Comparison of ENCODE assay signal across 12 cellular contexts in the genomic region with DNA sequence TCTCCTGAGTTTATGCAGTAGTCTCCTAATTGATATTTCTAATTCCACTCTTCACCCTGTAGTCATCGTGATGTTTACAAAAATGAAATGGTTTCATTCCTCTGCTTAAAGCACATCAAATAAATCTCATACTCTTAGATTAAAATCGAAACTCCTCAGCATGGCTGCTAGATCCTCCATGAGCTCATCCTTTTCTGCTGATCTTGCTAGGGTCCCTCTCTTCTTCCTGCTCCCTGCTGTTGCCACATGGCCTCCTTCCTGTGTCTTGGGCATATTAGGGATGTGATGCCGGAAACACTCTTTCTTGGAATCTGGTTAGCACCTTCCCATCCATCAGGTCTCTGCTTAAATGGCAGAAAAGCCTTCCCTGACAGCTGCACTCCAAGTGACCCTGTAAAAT. TPM values are rescaled to one million over a fixed set of nuclear protein-coding genes. Genes with fewer than 3 reads are reported as not detected.
"Had no signal": no experiment of that assay in that cellular context is flagged by ENCODE, and none has a peak within 500 bp of the region (broad histone marks: within the 10 kb centered on the region; RNA-seq: fewer than 3 reads in every experiment).

No MANE protein-coding gene starts in this region.

- H3K4me3 ChIP-seq: hepatocyte, pancreas, SJCRH30, upper lobe of left lung had no signal

- ATAC-seq: activated CD4-positive, alpha-beta T cell treated with anti-CD3 and anti-CD28 coated beads for 36 hours; pancreas had no signal

- H3K27ac Mint-ChIP-seq: activated CD4-positive, alpha-beta T cell treated with anti-CD3 and anti-CD28 coated beads for 36 hours; endodermal cell had no signal

- H3K27ac ChIP-seq: hepatocyte, pancreas, SJCRH30, upper lobe of left lung had no signal

- H3K9me3 ChIP-seq: pancreas, SJCRH30, upper lobe of left lung had no signal

- H3K36me3 ChIP-seq: pancreas, SJCRH30, upper lobe of left lung had no signal

- H3K4me1 ChIP-seq: pancreas had no signal

- H3K27me3 Mint-ChIP-seq: activated CD4-positive, alpha-beta T cell treated with anti-CD3 and anti-CD28 coated beads for 36 hours had no signal

- H3K27me3 ChIP-seq: hepatocyte, pancreas, SJCRH30, upper lobe of left lung had no signal

- H3K4me3 Mint-ChIP-seq: activated CD4-positive, alpha-beta T cell treated with anti-CD3 and anti-CD28 coated beads for 36 hours; endodermal cell had no signal

- H3K9me3 Mint-ChIP-seq: endodermal cell had no signal

- DNase-seq: activated CD4-positive, alpha-beta T cell treated with anti-CD3 and anti-CD28 coated beads for 36 hours; dermis blood vessel endothelial cell; endodermal cell; pancreas; SJCRH30; stimulated activated CD4-positive, alpha-beta T cell treated with anti-CD3 and anti-CD28 coated beads, Interleukin-2, amount 100 ng/mL, for 48 hours; stimulated activated naive CD4-positive, alpha-beta T cell treated with Interleukin-2 at 50 U/mL for 16 hours; SW 1271; T1000; upper lobe of left lung had no signal

RNA-seq across cellular contexts. Expression of gene MEGF10, which starts 59.5 kb away (rescaled TPM):
- total RNA-seq: activated CD4-positive, alpha-beta T cell treated with anti-CD3 and anti-CD28 coated beads for 36 hours; activated CD8-positive, alpha-beta memory T cell treated with anti-CD3 and anti-CD28 coated beads for 36 hours had no signal
